ENCODE assay signal across 8 cellular contexts in genomic region chr5:179733764-179734126, GRCh38. TPM values are rescaled to one million over a fixed set of nuclear protein-coding genes. Genes with fewer than 3 reads are reported as not detected.
DNase-seq lines count a peak whose midpoint lies in the region; ATAC-seq, FAIRE-seq and TF ChIP-seq lines count a peak whose summit lies in the region.

No MANE protein-coding gene starts in this region.

- peaks cover 37% of the 10 kb centered on the region for H3K4me1 Mint-ChIP-seq in activated CD4-positive, alpha-beta T cell treated with anti-CD3 and anti-CD28 coated beads, Interleukin-2, amount 10 ng/mL, durations not matched to agents 24 days and 14 days

- in situ Hi-C loops in astrocyte of the cerebellum (cut with HindIII; ENCODE audit: low sequenced_read_pairs) (no loop called here), HepG2 (cut with HindIII; ENCODE audit: extremely low pct_ligation_motif_present, low pct_unique_long_range_greater_than_20kb) (no loop called here), GM13977 (cut with MboI; ENCODE audit: low pct_unique_long_range_greater_than_20kb, low sequenced_read_pairs, unreplicated experiment) (no loop called here), KBM-7 (cut with MboI; ENCODE audit: low pct_unique_long_range_greater_than_20kb, low sequenced_read_pairs) (no loop called here)

- H2AFZ ChIP-seq in HepG2 (ENCODE audit: low read length): no peak overlapping the region

- H3K4me3 Mint-ChIP-seq in activated CD4-positive, alpha-beta T cell treated with anti-CD3 and anti-CD28 coated beads, Interleukin-2, amount 10 ng/mL, durations not matched to agents 24 days and 14 days: peak overlapping the region; percentile 96

- peaks cover 57% of the 10 kb centered on the region for H3K79me2 ChIP-seq in HepG2 (ENCODE audit: insufficient read depth, low read length)

- POLR2A ChIA-PET in HepG2 (lab: Yijun Ruan, JAX): interaction anchor here (0.6 to 3.5 kb wide), 5 partner anchors 21 to 110 kb away, joined by 3 to 37 read pairs (median 25); partner anchors contain the start of genes CANX, CBY3 and HNRNPH1

- peaks cover 28% of the 10 kb centered on the region for H4K20me1 ChIP-seq in HepG2 (ENCODE audit: insufficient read depth, low read length)

- no TSS peak for BruUV-seq in HepG2 (replicated peaks; lab: Mats Ljungman, UMichigan)

- H3K4me3 ChIP-seq in astrocyte of the cerebellum (ENCODE audit: low read depth, low read length) (peak overlapping the region; percentile 76), HepG2 (replicated peaks in 1 of 3; ENCODE audit: insufficient read depth in 1 of 3, low read depth in 2 of 3, low read length in 3 of 3) (peak overlapping the region; percentile 93 to 98 (median 96))

- FAIRE-seq in HepG2 (lab: Jason Lieb, UNC): peak; percentile 47

- no peak for ATAC-seq in HepG2

- DNase-seq in activated CD4-positive, alpha-beta T cell treated with anti-CD3 and anti-CD28 coated beads, Interleukin-2, amount 10 ng/mL, durations not matched to agents 24 days and 14 days: no peak
- no peak for DNase-seq in activated CD4-positive, alpha-beta T cell treated with anti-CD3 and anti-CD28 coated beads for 48 hours
- peak; percentile 8 for DNase-seq in astrocyte of the cerebellum (ENCODE audit: low read depth)
- DNase-seq in HepG2 (ENCODE audit: low spot score): no peak
- DNase-seq in islet precursor cell: no peak
- DNase-seq in GM13977 (ENCODE audit: low spot score): no peak
- no peak for DNase-seq in KBM-7

- WGBS in HepG2 (ENCODE audit: low lambda C conversion rate): 0% methylated on average over 2 of the region's 2 CpGs

- TF ChIP-seq RAD21 in HepG2 (CRISPR knock-in tag; IDR thresholded peaks at IDR 0.05): no peak

- CTCF ChIA-PET in HepG2 (lab: Yijun Ruan, JAX; ENCODE audit: low intra/inter-chr PET ratio, low total read pairs): no interaction called here

- H3K4me1 ChIP-seq in HepG2 (ENCODE audit: insufficient read depth, low read length): peaks cover 55% of the 10 kb centered on the region

- intact Hi-C loops in activated CD4-positive, alpha-beta T cell treated with anti-CD3 and anti-CD28 coated beads, Interleukin-2, amount 10 ng/mL, durations not matched to agents 24 days and 14 days (cut with micrococcal nuclease): loop anchor here (2.0 kb wide), 3 partner anchors 29 to 183 kb away; partner anchors contain the start of gene RUFY1
- intact Hi-C loops in HepG2 (cut with micrococcal nuclease; ENCODE audit: unreplicated experiment): no loop called here

- H3K36me3 Mint-ChIP-seq in activated CD4-positive, alpha-beta T cell treated with anti-CD3 and anti-CD28 coated beads, Interleukin-2, amount 10 ng/mL, durations not matched to agents 24 days and 14 days (ENCODE audit: low read depth): peaks cover 50% of the 10 kb centered on the region

- peak overlapping the region; percentile 88 for H3K27ac ChIP-seq in HepG2 (ENCODE audit: extremely low read length, insufficient read depth, low read length)
- H3K27ac ChIP-seq in temporal lobe (ENCODE audit: low read depth, low read length): peak overlapping the region; percentile 65

- no peaks in the 10 kb centered on the region for H3K27me3 ChIP-seq in HepG2 (ENCODE audit: control insufficient read depth in 1 of 2, insufficient read depth in 2 of 2, low read length in 2 of 2)

- peak overlapping the region; percentile 91 for H3K27ac Mint-ChIP-seq in activated CD4-positive, alpha-beta T cell treated with anti-CD3 and anti-CD28 coated beads, Interleukin-2, amount 10 ng/mL, durations not matched to agents 24 days and 14 days

- TF ChIP-seq CTCF in astrocyte of the cerebellum (IDR thresholded peaks at IDR 0.05; ENCODE audit: low read depth, low read length, missing control alignments) (no peak), HepG2 (CRISPR knock-in tag; IDR thresholded peaks at IDR 0.05) (no peak), GM13977 (IDR thresholded peaks at IDR 0.05; ENCODE audit: extremely low read depth, insufficient read depth, missing control alignments) (no peak)

- H3K36me3 ChIP-seq in HepG2 (replicated peaks in 1 of 2; ENCODE audit: control insufficient read depth in 1 of 2, insufficient read depth in 2 of 2, low read length in 2 of 2): peaks cover 3 to 24% of the 10 kb centered on the region in 2 experiments

- H3K9me3 Mint-ChIP-seq in activated CD4-positive, alpha-beta T cell treated with anti-CD3 and anti-CD28 coated beads, Interleukin-2, amount 10 ng/mL, durations not matched to agents 24 days and 14 days: no peaks in the 10 kb centered on the region

- H3K27me3 Mint-ChIP-seq in activated CD4-positive, alpha-beta T cell treated with anti-CD3 and anti-CD28 coated beads, Interleukin-2, amount 10 ng/mL, durations not matched to agents 24 days and 14 days: no peaks in the 10 kb centered on the region

- no peak for TF ChIP-seq POLR2A in HepG2 (IDR thresholded peaks at IDR 0.05; ENCODE audit: insufficient read depth in 1 of 2, low read depth in 2 of 2, low read length in 2 of 2)

- TF ChIP-seq EP300 in HepG2 (IDR thresholded peaks at IDR 0.05; ENCODE audit: low read depth in 2 of 2, low read length in 2 of 2) (no peak), HepG2 (CRISPR knock-in tag; IDR thresholded peaks at IDR 0.05; ENCODE audit: borderline replicate concordance) (no peak)

- H3K9ac ChIP-seq in HepG2 (ENCODE audit: insufficient read depth, low read depth, low read length): peak overlapping the region; percentile 97

- no peaks in the 10 kb centered on the region for H3K9me3 ChIP-seq in HepG2 (ENCODE audit: low read length)

- peak overlapping the region; percentile 73 for H3K4me2 ChIP-seq in HepG2 (ENCODE audit: low read depth, low read length)

RNA-seq across cellular contexts. Expression of gene MAML1, which starts 1.1 kb away (rescaled TPM):
- total RNA-seq in activated CD4-positive, alpha-beta T cell treated with anti-CD3 and anti-CD28 coated beads, Interleukin-2, amount 10 ng/mL, durations not matched to agents 24 days and 14 days: 34.6 and 37.3 TPM in 2 replicates
- 10.0 and 12.1 TPM in 2 replicates for total RNA-seq in HepG2 (2016; rRNA removed; fragmentation: Illumina TruSeq; extraction: Trizol)
- total RNA-seq in HepG2 (2016; cell fraction: cytosol; rRNA removed; fragmentation: Illumina TruSeq; extraction: Trizol; ENCODE audit: low read depth): 2.6 and 4.2 TPM in 2 replicates
- total RNA-seq in HepG2 (2016; cell fraction: insoluble cytoplasmic fraction; rRNA removed; fragmentation: Illumina TruSeq; extraction: Trizol): 9.9 and 10.9 TPM in 2 replicates
- 7.3 and 7.7 TPM in 2 replicates for total RNA-seq in HepG2 (2016; cell fraction: membrane; rRNA removed; fragmentation: Illumina TruSeq; extraction: Trizol)
- total RNA-seq in HepG2 (2016; cell fraction: nucleus; rRNA removed; fragmentation: Illumina TruSeq; extraction: Trizol): 11.4 and 13.3 TPM in 2 replicates
- polyA plus RNA-seq in HepG2 (2011; rRNA removed): 9.5 and 10.8 TPM in 2 replicates
- 4.7 and 5.1 TPM in 2 replicates for polyA plus RNA-seq in HepG2 (2011; cell fraction: cytosol; rRNA removed)
- polyA plus RNA-seq in HepG2 (2011; cell fraction: nucleus; rRNA removed): 13.9 and 19.7 TPM in 2 replicates
- polyA plus RNA-seq in HepG2 (2012): 14.7 and 16.0 TPM in 2 replicates
- polyA plus RNA-seq in HepG2 (2016; cell fraction: cytosol; fragmentation: Illumina TruSeq; extraction: Trizol; ENCODE audit: low read depth): 0.51 and 0.53 TPM in 2 replicates
- polyA plus RNA-seq in HepG2 (2016; cell fraction: insoluble cytoplasmic fraction; fragmentation: Illumina TruSeq; extraction: Trizol; ENCODE audit: low read depth): 13.3 and 16.9 TPM in 2 replicates
- polyA plus RNA-seq in HepG2 (2016; cell fraction: membrane; fragmentation: Illumina TruSeq; extraction: Trizol; ENCODE audit: low read depth): 3.4 and 3.7 TPM in 2 replicates
- 17.9 and 20.0 TPM in 2 replicates for polyA plus RNA-seq in HepG2 (2016; cell fraction: nucleus; fragmentation: Illumina TruSeq; extraction: Trizol; ENCODE audit: insufficient read depth, low read depth)
- polyA minus RNA-seq in HepG2 (2011; rRNA and poly(A)+ RNA removed; ENCODE audit: low replicate concordance): 10.5 TPM in 2 replicates
- polyA minus RNA-seq in HepG2 (2011; cell fraction: cytosol; rRNA and poly(A)+ RNA removed): 7.9 and 8.1 TPM in 2 replicates
- polyA minus RNA-seq in HepG2 (2011; cell fraction: nucleus; rRNA and poly(A)+ RNA removed): 12.1 and 12.2 TPM in 2 replicates
- 12.8 TPM for total RNA-seq in temporal lobe

RNA-seq across cellular contexts. Expression of gene CANX, which starts 35.0 kb away (rescaled TPM):
- total RNA-seq in activated CD4-positive, alpha-beta T cell treated with anti-CD3 and anti-CD28 coated beads, Interleukin-2, amount 10 ng/mL, durations not matched to agents 24 days and 14 days: 514 and 546 TPM in 2 replicates
- 438 and 680 TPM in 2 replicates for total RNA-seq in HepG2 (2016; rRNA removed; fragmentation: Illumina TruSeq; extraction: Trizol)
- 100 and 107 TPM in 2 replicates for total RNA-seq in HepG2 (2016; cell fraction: cytosol; rRNA removed; fragmentation: Illumina TruSeq; extraction: Trizol; ENCODE audit: low read depth)
- total RNA-seq in HepG2 (2016; cell fraction: insoluble cytoplasmic fraction; rRNA removed; fragmentation: Illumina TruSeq; extraction: Trizol): 421 and 674 TPM in 2 replicates
- 148 and 188 TPM in 2 replicates for total RNA-seq in HepG2 (2016; cell fraction: membrane; rRNA removed; fragmentation: Illumina TruSeq; extraction: Trizol)
- total RNA-seq in HepG2 (2016; cell fraction: nucleus; rRNA removed; fragmentation: Illumina TruSeq; extraction: Trizol): 471 and 534 TPM in 2 replicates
- polyA plus RNA-seq in HepG2 (2011; rRNA removed): 477 and 480 TPM in 2 replicates
- polyA plus RNA-seq in HepG2 (2011; cell fraction: cytosol; rRNA removed): 184 and 191 TPM in 2 replicates
- 51.4 and 85.1 TPM in 2 replicates for polyA plus RNA-seq in HepG2 (2011; cell fraction: nucleus; rRNA removed)
- polyA plus RNA-seq in HepG2 (2012): 598 and 627 TPM in 2 replicates
- 17.9 and 20.7 TPM in 2 replicates for polyA plus RNA-seq in HepG2 (2016; cell fraction: cytosol; fragmentation: Illumina TruSeq; extraction: Trizol; ENCODE audit: low read depth)
- 280 and 284 TPM in 2 replicates for polyA plus RNA-seq in HepG2 (2016; cell fraction: insoluble cytoplasmic fraction; fragmentation: Illumina TruSeq; extraction: Trizol; ENCODE audit: low read depth)
- polyA plus RNA-seq in HepG2 (2016; cell fraction: membrane; fragmentation: Illumina TruSeq; extraction: Trizol; ENCODE audit: low read depth): 61.6 and 80.1 TPM in 2 replicates
- 489 and 507 TPM in 2 replicates for polyA plus RNA-seq in HepG2 (2016; cell fraction: nucleus; fragmentation: Illumina TruSeq; extraction: Trizol; ENCODE audit: insufficient read depth, low read depth)
- polyA minus RNA-seq in HepG2 (2011; rRNA and poly(A)+ RNA removed; ENCODE audit: low replicate concordance): 2,329 and 2,779 TPM in 2 replicates
- polyA minus RNA-seq in HepG2 (2011; cell fraction: cytosol; rRNA and poly(A)+ RNA removed): 523 and 799 TPM in 2 replicates
- 208 and 359 TPM in 2 replicates for polyA minus RNA-seq in HepG2 (2011; cell fraction: nucleus; rRNA and poly(A)+ RNA removed)
- 289 TPM for total RNA-seq in temporal lobe

RNA-seq across cellular contexts. Expression of gene CBY3, which starts 52.9 kb away (rescaled TPM):
- 0.45 and 0.63 TPM in 2 replicates for total RNA-seq in activated CD4-positive, alpha-beta T cell treated with anti-CD3 and anti-CD28 coated beads, Interleukin-2, amount 10 ng/mL, durations not matched to agents 24 days and 14 days
- total RNA-seq in HepG2 (2016; rRNA removed; fragmentation: Illumina TruSeq; extraction: Trizol) (not detected in 2 replicates), temporal lobe (not detected)
- total RNA-seq in HepG2 (2016; cell fraction: cytosol; rRNA removed; fragmentation: Illumina TruSeq; extraction: Trizol; ENCODE audit: low read depth): not detected in 2 replicates
- not detected in 2 replicates for total RNA-seq in HepG2 (2016; cell fraction: insoluble cytoplasmic fraction; rRNA removed; fragmentation: Illumina TruSeq; extraction: Trizol)
- not detected in 2 replicates for total RNA-seq in HepG2 (2016; cell fraction: membrane; rRNA removed; fragmentation: Illumina TruSeq; extraction: Trizol)
- not detected in 2 replicates for total RNA-seq in HepG2 (2016; cell fraction: nucleus; rRNA removed; fragmentation: Illumina TruSeq; extraction: Trizol)
- polyA plus RNA-seq in HepG2 (2011; rRNA removed): not detected in 2 replicates
- not detected in 2 replicates for polyA plus RNA-seq in HepG2 (2011; cell fraction: cytosol; rRNA removed)
- polyA plus RNA-seq in HepG2 (2011; cell fraction: nucleus; rRNA removed): not detected in 2 replicates
- not detected in 2 replicates for polyA plus RNA-seq in HepG2 (2012)
- not detected in 2 replicates for polyA plus RNA-seq in HepG2 (2016; cell fraction: cytosol; fragmentation: Illumina TruSeq; extraction: Trizol; ENCODE audit: low read depth)
- polyA plus RNA-seq in HepG2 (2016; cell fraction: insoluble cytoplasmic fraction; fragmentation: Illumina TruSeq; extraction: Trizol; ENCODE audit: low read depth): not detected in 2 replicates
- not detected in 2 replicates for polyA plus RNA-seq in HepG2 (2016; cell fraction: membrane; fragmentation: Illumina TruSeq; extraction: Trizol; ENCODE audit: low read depth)
- polyA plus RNA-seq in HepG2 (2016; cell fraction: nucleus; fragmentation: Illumina TruSeq; extraction: Trizol; ENCODE audit: insufficient read depth, low read depth): not detected in 2 replicates
- polyA minus RNA-seq in HepG2 (2011; rRNA and poly(A)+ RNA removed; ENCODE audit: low replicate concordance): not detected in 2 replicates
- polyA minus RNA-seq in HepG2 (2011; cell fraction: cytosol; rRNA and poly(A)+ RNA removed): not detected in 2 replicates
- not detected in 2 replicates for polyA minus RNA-seq in HepG2 (2011; cell fraction: nucleus; rRNA and poly(A)+ RNA removed)
